Comparison of ENCODE assay signal across 28 cellular contexts in the genomic region with DNA sequence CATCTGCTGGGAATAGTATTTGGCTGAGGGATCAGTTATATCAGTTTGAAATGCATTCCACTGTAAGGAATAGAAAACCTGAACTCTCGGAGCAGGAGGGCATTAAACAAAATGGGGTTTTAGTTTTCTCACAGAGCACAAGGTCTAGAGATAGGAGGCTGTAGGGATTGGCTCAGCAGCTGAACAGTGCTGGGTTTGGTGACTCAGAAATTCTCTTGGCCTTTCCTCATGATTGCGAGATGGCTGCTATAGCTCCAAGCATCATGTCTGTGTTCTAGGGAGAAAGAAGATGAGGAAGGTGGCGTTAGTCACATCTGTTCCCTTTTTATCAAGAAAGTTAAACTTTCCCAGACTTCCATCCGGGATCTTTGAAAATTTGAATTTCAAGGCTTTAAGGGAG.
DNase-seq lines count a peak whose midpoint lies in the region; ATAC-seq and TF ChIP-seq lines count a peak whose summit lies in the region.
"Had no signal": no experiment of that assay in that cellular context is flagged by ENCODE, and none has a peak within 500 bp of the region (broad histone marks: within the 10 kb centered on the region; RNA-seq: fewer than 3 reads in every experiment).

No MANE protein-coding gene starts in this region.

- no peak overlapping the region for H4K5ac ChIP-seq in IMR-90 (ENCODE audit: low read depth, low read length)

- H3K36me3 ChIP-seq in ACC112 (ENCODE audit: insufficient read depth, low read length) = no peaks in the 10 kb centered on the region
- H3K36me3 ChIP-seq in IMR-90 (ENCODE audit: control insufficient read depth, insufficient read depth, low read length) = no peaks in the 10 kb centered on the region
- H3K36me3 ChIP-seq: colonic mucosa, gastrocnemius medialis, tibial nerve had no signal

- no peak for TF ChIP-seq RAD21 in IMR-90 (IDR thresholded peaks at IDR 0.05; ENCODE audit: low read length)

- H3K14ac ChIP-seq in IMR-90 (replicated peaks; ENCODE audit: low read depth, low read length) = no peak overlapping the region

- H3K18ac ChIP-seq in IMR-90 (ENCODE audit: low read depth, low read length) = no peak overlapping the region

- H3K27ac ChIP-seq in ACC112 (ENCODE audit: low read depth, low read length) (peak overlapping the region; percentile 93; the same call in 1 of the 2 replicates), IMR-90 (ENCODE audit: insufficient read depth, low read length) (no peak overlapping the region), foreskin keratinocyte (peak overlapping the region; percentile 81)
- H3K27ac ChIP-seq: colonic mucosa, gastrocnemius medialis, tibial nerve, VCaP had no signal

- dilution Hi-C loops in IMR-90 (cut with HindIII; ENCODE audit: low sequenced_read_pairs, unreplicated experiment) = no loop called here

- H2BK120ac ChIP-seq in IMR-90 (ENCODE audit: low read depth, low read length) = no peak overlapping the region

- no peak overlapping the region for H3K4me3 Mint-ChIP-seq in effector memory CD8-positive, alpha-beta T cell
- H3K4me3 Mint-ChIP-seq: activated CD4-positive, alpha-beta T cell treated with anti-CD3 and anti-CD28 coated beads, Interleukin-2, amount 10 ng/mL, durations not matched to agents 7 days and 5 days; stimulated activated naive CD8-positive, alpha-beta T cell treated with anti-CD3 and anti-CD28 coated beads, Interleukin-15, Interleukin-2, amounts not matched to agents 100 ng/mL and 50 ng/mL, for 24 hours had no signal

- no peak for TF ChIP-seq POLR2A in IMR-90 (IDR thresholded peaks at IDR 0.05; ENCODE audit: low read depth, low read length)

- WGBS in IMR-90 (ENCODE audit: extremely low coverage in 2 of 2, insufficient read length in 1 of 2), 2 experiments = no CpG with 5 or more reads among the region's 4 CpGs

- no peak overlapping the region for H2BK20ac ChIP-seq in IMR-90 (ENCODE audit: low read depth, low read length)

- in situ Hi-C loops in IMR-90 (cut with MboI; ENCODE audit: low sequenced_read_pairs) = no loop called here

- no peak overlapping the region for H2AK9ac ChIP-seq in IMR-90 (replicated peaks; ENCODE audit: low read depth, low read length, poor library complexity)

- DNase-seq in IMR-90 (peak; percentile 55), cardiac fibroblast (ENCODE audit: low read depth in 2 of 2) (peak; percentile 48 to 73), foreskin keratinocyte (peak; percentile 28 to 47), AG08396 (ENCODE audit: low spot score) (no peak), dermis blood vessel endothelial cell (no peak), amniotic stem cell (lab: John Stamatoyannopoulos, UW) (no peak)
- DNase-seq in effector memory CD8-positive, alpha-beta T cell = no peak
- DNase-seq: activated CD4-positive, alpha-beta T cell treated with anti-CD3 and anti-CD28 coated beads, Interleukin-2, amount 10 ng/mL, durations not matched to agents 7 days and 5 days; C1 segment of cervical spinal cord; colonic mucosa; gastrocnemius medialis; H7; hypothalamus; kidney; MM.1S; NCI-H1436; NCI-H510A treated with DMSO at 0.1 percent for 48 hours; NK-92 treated with Interleukin-12 subunit alpha and Interleukin-12 subunit beta, amount 100 ng/mL, for 24 hours; nucleus accumbens; SK-N-SH; stimulated activated CD4-positive, alpha-beta T cell treated with anti-CD3 and anti-CD28 coated beads, Interleukin-4, amount 100 ng/mL, for 24 hours; T-helper 2 cell had no signal

- H3K9me3 ChIP-seq in IMR-90 (ENCODE audit: control insufficient read depth, insufficient read depth, low read length) = no peaks in the 10 kb centered on the region
- H3K9me3 ChIP-seq: colonic mucosa, gastrocnemius medialis, SK-N-SH, tibial nerve had no signal

- no peak overlapping the region for H3K27ac Mint-ChIP-seq in effector memory CD8-positive, alpha-beta T cell
- H3K27ac Mint-ChIP-seq: activated CD4-positive, alpha-beta T cell treated with anti-CD3 and anti-CD28 coated beads, Interleukin-2, amount 10 ng/mL, durations not matched to agents 7 days and 5 days; activated naive CD4-positive, alpha-beta T cell treated with anti-CD3 and anti-CD28 coated beads, Interleukin-2, amount 50 U/mL, for 72 hours; stimulated activated naive CD8-positive, alpha-beta T cell treated with anti-CD3 and anti-CD28 coated beads, Interleukin-15, Interleukin-2, amounts not matched to agents 100 ng/mL and 50 ng/mL, for 24 hours had no signal

- H3K79me1 ChIP-seq in IMR-90 (ENCODE audit: low read depth in 1 of 2, low read length in 2 of 2) = peaks cover 0 to 2% of the 10 kb centered on the region in 2 experiments; a peak in 1 of 4 replicates

- peak overlapping the region; percentile 27; the same call in 1 of the 2 replicates for H3K4ac ChIP-seq in IMR-90 (ENCODE audit: low read depth, low read length)

- H3K4me3 ChIP-seq in ACC112 (ENCODE audit: low read depth, low read length) (peak overlapping the region; percentile 29; the same call in 1 of the 2 replicates), IMR-90 (ENCODE audit: insufficient read depth, low read depth, low read length) (no peak overlapping the region), cardiac fibroblast (replicated peaks in 1 of 2; ENCODE audit: low read depth in 2 of 2, low read length in 2 of 2) (no peak overlapping the region)
- H3K4me3 ChIP-seq: colonic mucosa, gastrocnemius medialis, tibial nerve had no signal

- no peak overlapping the region for H2BK5ac ChIP-seq in IMR-90 (ENCODE audit: low read depth, low read length, poor library complexity, severe bottlenecking)

- intact Hi-C loops in IMR-90 (cut with micrococcal nuclease) = no loop called here

- H4K20me1 ChIP-seq in IMR-90 (ENCODE audit: insufficient read depth, low read length) = no peaks in the 10 kb centered on the region

- H4K91ac ChIP-seq in IMR-90 (ENCODE audit: insufficient read depth, low read depth, low read length) = no peak overlapping the region

- H2BK15ac ChIP-seq in IMR-90 (ENCODE audit: low read depth, low read length) = no peak overlapping the region

- no peak overlapping the region for H2AK5ac ChIP-seq in IMR-90 (ENCODE audit: low read depth, low read length)

- H3K27me3 ChIP-seq in ACC112 (ENCODE audit: insufficient read depth, low read length) = no peaks in the 10 kb centered on the region
- no peaks in the 10 kb centered on the region; the same call in 1 of the 2 replicates for H3K27me3 ChIP-seq in IMR-90 (ENCODE audit: control insufficient read depth, insufficient read depth, low read length)
- no peaks in the 10 kb centered on the region for H3K27me3 ChIP-seq in foreskin keratinocyte
- H3K27me3 ChIP-seq: colonic mucosa, gastrocnemius medialis, tibial nerve had no signal

- no peak overlapping the region for H3K9ac ChIP-seq in IMR-90 (ENCODE audit: low read depth, low read length)
- H3K9ac ChIP-seq: SK-N-SH had no signal

- H3K9me1 ChIP-seq in IMR-90 (ENCODE audit: insufficient read depth, low read length) = peaks cover 16% of the 10 kb centered on the region

- peak overlapping the region; percentile 50 for H2AFZ ChIP-seq in ACC112 (ENCODE audit: low read length, unreplicated experiment)
- H2AFZ ChIP-seq in IMR-90 (replicated peaks; ENCODE audit: low read length, poor library complexity) = no peak overlapping the region

- no peak for TF ChIP-seq CTCF in IMR-90 (conservative IDR thresholded peaks at IDR 0.05; ENCODE audit: low read depth, low read length)
- no peak for TF ChIP-seq CTCF in cardiac fibroblast (IDR thresholded peaks at IDR 0.05; ENCODE audit: low read depth, low read length)
- TF ChIP-seq CTCF in foreskin keratinocyte (conservative IDR thresholded peaks at IDR 0.05) = no peak

- no peak overlapping the region for H3K4me2 ChIP-seq in IMR-90 (ENCODE audit: low read depth, low read length)

- H3K4me1 ChIP-seq in ACC112 (ENCODE audit: control insufficient read depth, insufficient read depth, low read length, unreplicated experiment) = peaks cover 58% of the 10 kb centered on the region
- H3K4me1 ChIP-seq in IMR-90 (ENCODE audit: control insufficient read depth, insufficient read depth, low read length) = peaks cover 15% of the 10 kb centered on the region
- peaks cover 27% of the 10 kb centered on the region for H3K4me1 ChIP-seq in foreskin keratinocyte
- H3K4me1 ChIP-seq: colonic mucosa, gastrocnemius medialis had no signal

- no peak overlapping the region for H3K23ac ChIP-seq in IMR-90 (ENCODE audit: low read depth, low read length)

- no peak overlapping the region for H4K8ac ChIP-seq in IMR-90 (ENCODE audit: low read depth in 2 of 2, low read length in 2 of 2)

- POLR2A ChIA-PET in IMR-90 (lab: Charles Lee; ENCODE audit: unreplicated experiment) = no interaction called here

- H3K9me3 Mint-ChIP-seq in effector memory CD8-positive, alpha-beta T cell = no peaks in the 10 kb centered on the region
- H3K9me3 Mint-ChIP-seq: activated CD4-positive, alpha-beta T cell treated with anti-CD3 and anti-CD28 coated beads, Interleukin-2, amount 10 ng/mL, durations not matched to agents 7 days and 5 days; activated naive CD4-positive, alpha-beta T cell treated with anti-CD3 and anti-CD28 coated beads, Interleukin-2, amount 50 U/mL, for 72 hours; stimulated activated naive CD8-positive, alpha-beta T cell treated with anti-CD3 and anti-CD28 coated beads, Interleukin-15, Interleukin-2, amounts not matched to agents 100 ng/mL and 50 ng/mL, for 24 hours had no signal

- H3K36me3 Mint-ChIP-seq in effector memory CD8-positive, alpha-beta T cell (ENCODE audit: insufficient read depth) = peaks cover 3% of the 10 kb centered on the region
- H3K36me3 Mint-ChIP-seq: activated naive CD4-positive, alpha-beta T cell treated with anti-CD3 and anti-CD28 coated beads, Interleukin-2, amount 50 U/mL, for 72 hours had no signal

- BruUV-seq in IMR-90 (replicated peaks; lab: Mats Ljungman, UMichigan) = no TSS peak

- H3K4me1 Mint-ChIP-seq in effector memory CD8-positive, alpha-beta T cell (ENCODE audit: low read depth in 2 of 2) = peaks cover 0 to 3% of the 10 kb centered on the region in 2 donors

- no peaks in the 10 kb centered on the region for H3K79me2 ChIP-seq in ACC112 (ENCODE audit: control insufficient read depth, insufficient read depth, low read length, unreplicated experiment)

- no peak overlapping the region for H3K56ac ChIP-seq in IMR-90 (ENCODE audit: extremely low read depth, insufficient read depth, low read length)

- CTCF ChIA-PET in IMR-90 (lab: Yijun Ruan, JAX) = no interaction called here

- ATAC-seq in IMR-90 (ENCODE audit: low read depth) (no peak), foreskin keratinocyte (peak; percentile 39)
- no peak for ATAC-seq in effector memory CD8-positive, alpha-beta T cell (replicated peaks)
- ATAC-seq: activated naive CD4-positive, alpha-beta T cell treated with anti-CD3 and anti-CD28 coated beads, Interleukin-2, amount 50 U/mL, for 72 hours; gastrocnemius medialis; Panc1 had no signal

- H3K27me3 Mint-ChIP-seq in effector memory CD8-positive, alpha-beta T cell = no peaks in the 10 kb centered on the region
- H3K27me3 Mint-ChIP-seq: activated CD4-positive, alpha-beta T cell treated with anti-CD3 and anti-CD28 coated beads, Interleukin-2, amount 10 ng/mL, durations not matched to agents 7 days and 5 days; stimulated activated naive CD8-positive, alpha-beta T cell treated with anti-CD3 and anti-CD28 coated beads, Interleukin-15, Interleukin-2, amounts not matched to agents 100 ng/mL and 50 ng/mL, for 24 hours had no signal

TF ChIP-seq in IMR-90, 13 proteins besides CTCF, POLR2A, EP300 and RAD21 (continues in another document):
- TF ChIP-seq MAZ (IDR thresholded peaks at IDR 0.05; ENCODE audit: borderline replicate concordance, low read depth, low read length) (no peak), CEBPB (IDR thresholded peaks at IDR 0.05; ENCODE audit: low read depth, low read length) (peak; percentile 61), SMC3 (IDR thresholded peaks at IDR 0.05; ENCODE audit: low read depth, low read length) (no peak)

Comparison
In these comparisons a context has a peak if more than half of its experiments do, and no peak if none do; other contexts are left out.
1. DNase-seq: peak in IMR-90 (single experiment), cardiac fibroblast (2 of 2) and foreskin keratinocyte (2 of 2); none in AG08396 (single experiment), dermis blood vessel endothelial cell (single experiment), effector memory CD8-positive, alpha-beta T cell (0 of 3) and amniotic stem cell (single experiment).